ENCODE assay signal across 9 cellular contexts in genomic region chr4:48490012-48490679, GRCh38. TPM values are rescaled to one million over a fixed set of nuclear protein-coding genes. Genes with fewer than 3 reads are reported as not detected.
A peak's percentile ranks its signal among the peaks of the same experiment; 100 is the strongest.
DNase-seq lines count a peak whose midpoint lies in the region; ATAC-seq and TF ChIP-seq lines count a peak whose summit lies in the region.
"Had no signal": no experiment of that assay in that cellular context is flagged by ENCODE, and none has a peak within 500 bp of the region (broad histone marks: within the 10 kb centered on the region; RNA-seq: fewer than 3 reads in every experiment).

ZAR1 (plus strand) TSS chr4:48490252; CDS start chr4:48490292, 40 bp downstream.

- no peak for TF ChIP-seq CTCF in esophagus muscularis mucosa (IDR thresholded peaks at IDR 0.05)
- no peak for TF ChIP-seq CTCF in progenitor cell of endocrine pancreas (IDR thresholded peaks at IDR 0.05; ENCODE audit: unreplicated experiment)

- intact Hi-C loops in esophagus muscularis mucosa (cut with DNase I), result no loop called here

- 1% methylated on average over 10 of the region's 80 CpGs for WGBS in esophagus muscularis mucosa

- H3K4me1 ChIP-seq in ES-I3 (ENCODE audit: insufficient read depth, low read length) (peaks cover 3% of the 10 kb centered on the region; the same call in 1 of the 2 replicates), esophagus muscularis mucosa (peaks cover 0 to 22% (median 19%) of the 10 kb centered on the region in 4 donors)

- H3K9me3 Mint-ChIP-seq in progenitor cell of endocrine pancreas (ENCODE audit: low read depth), result no peaks in the 10 kb centered on the region

- H3K9ac ChIP-seq in ES-I3 (ENCODE audit: low read depth, low read length) (peak within 1 kb of the TSS; percentile 34), SK-N-MC (ENCODE audit: insufficient read length) (no peak within 1 kb of the TSS)

- peaks cover 0 to 68% (median 37%) of the 10 kb centered on the region in 4 donors for H3K27me3 ChIP-seq in esophagus muscularis mucosa

- ATAC-seq in HG02852 (IDR thresholded peaks at IDR 0.05; ENCODE audit: unreplicated experiment) (no peak), HG03280 (IDR thresholded peaks at IDR 0.05; ENCODE audit: unreplicated experiment) (no peak)

- no peak for TF ChIP-seq POLR2A in esophagus muscularis mucosa (IDR thresholded peaks at IDR 0.05; ENCODE audit: low read depth)

- no peak for TF ChIP-seq EP300 in esophagus muscularis mucosa (IDR thresholded peaks at IDR 0.05)

- peaks cover 57% of the 10 kb centered on the region for H3K27me3 Mint-ChIP-seq in progenitor cell of endocrine pancreas

- H3K9me3 ChIP-seq in ES-I3 (ENCODE audit: control insufficient read depth, insufficient read depth, low read length) (no peaks in the 10 kb centered on the region), SK-N-MC (ENCODE audit: low read depth, low read length) (no peaks in the 10 kb centered on the region), esophagus muscularis mucosa (no peaks in the 10 kb centered on the region)

- H3K27ac ChIP-seq in SK-N-MC, result no peak within 1 kb of the TSS
- H3K27ac ChIP-seq in esophagus muscularis mucosa (replicated peaks in 1 of 4), result no peak within 1 kb of the TSS

- H3K36me3 ChIP-seq in ES-I3 (ENCODE audit: insufficient read depth, low read length), result no peaks in the 10 kb centered on the region
- H3K36me3 ChIP-seq in SK-N-MC (ENCODE audit: insufficient read depth, low read length), result no peaks in the 10 kb centered on the region
- no peaks in the 10 kb centered on the region for H3K36me3 ChIP-seq in esophagus muscularis mucosa

- H3K4me1 Mint-ChIP-seq in progenitor cell of endocrine pancreas (ENCODE audit: low read depth), result peaks cover 7% of the 10 kb centered on the region

- DNase-seq in SK-N-MC (ENCODE audit: low read depth, low spot score), result no peak
- no peak for DNase-seq in esophagus muscularis mucosa (ENCODE audit: extremely low spot score)
- peak; percentile 11 for DNase-seq in progenitor cell of endocrine pancreas (ENCODE audit: low spot score, unreplicated experiment)
- no peak for DNase-seq in middle frontal gyrus (ENCODE audit: extremely low spot score, low spot score)
- DNase-seq in 8988T, result no peak

- peaks cover 2% of the 10 kb centered on the region for H3K36me3 Mint-ChIP-seq in progenitor cell of endocrine pancreas (ENCODE audit: insufficient read depth)

- no peak within 1 kb of the TSS for H3K27ac Mint-ChIP-seq in progenitor cell of endocrine pancreas

- peak within 1 kb of the TSS; percentile 49 for H3K4me3 Mint-ChIP-seq in progenitor cell of endocrine pancreas (ENCODE audit: low read depth)

- H3K4me3 ChIP-seq in SK-N-MC (peak within 1 kb of the TSS; percentile 61), esophagus muscularis mucosa (peak within 1 kb of the TSS; percentile 46 to 56 (median 49))

RNA-seq across cellular contexts. Expression of gene ZAR1, which starts in this region (rescaled TPM):
- total RNA-seq in esophagus muscularis mucosa, result not detected
- total RNA-seq in progenitor cell of endocrine pancreas, result 0.27 TPM in 1 of 2 replicates, not detected in the other
- total RNA-seq: T-helper 1 cell treated with Interleukin-12 subunit alpha and Interleukin-12 subunit beta and Interleukin-4 antibody, amounts not matched to agents 30 ng/mL and 1 ng/mL, for 36 hours had no signal

Comparison
In these comparisons a context has a peak if more than half of its experiments do, and no peak if none do; other contexts are left out.
1. Peak in DNase-seq in progenitor cell of endocrine pancreas; RNA of the gene not detected or under 1 TPM.